23 cellular contexts compared by ENCODE assay signal in the genomic region with DNA sequence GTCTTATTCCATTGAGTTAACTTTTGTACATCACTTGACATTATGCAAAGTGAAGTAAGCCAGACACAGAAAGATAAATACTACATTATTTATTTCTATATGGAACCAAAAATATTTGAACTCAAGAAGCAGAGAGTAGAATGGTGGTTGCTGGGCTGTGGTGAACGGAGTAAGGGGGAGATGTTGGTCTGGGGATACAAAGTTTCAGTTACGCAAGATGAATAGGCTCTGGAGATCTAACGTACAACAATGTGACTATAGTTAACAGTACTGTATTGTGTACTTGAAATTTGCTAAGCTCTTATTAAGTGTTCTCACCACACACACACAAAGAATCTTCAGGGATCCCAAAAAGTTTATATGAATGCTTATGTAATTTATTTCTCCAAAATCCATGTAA.
"Had no signal": no experiment of that assay in that cellular context is flagged by ENCODE, and none has a peak within 500 bp of the region (broad histone marks: within the 10 kb centered on the region; RNA-seq: fewer than 3 reads in every experiment).

No MANE protein-coding gene starts in this region.

- H3K4me3 ChIP-seq: colonic mucosa, coronary artery, dorsolateral prefrontal cortex, esophagus muscularis mucosa, esophagus squamous epithelium, gastrocnemius medialis, gastroesophageal sphincter, heart left ventricle, heart right ventricle had no signal

- H3K4me1 Mint-ChIP-seq: endodermal cell had no signal

- H3K9me3 ChIP-seq: colonic mucosa, esophagus squamous epithelium, gastrocnemius medialis, gastroesophageal sphincter had no signal

- H3K27me3 ChIP-seq: colonic mucosa, dorsolateral prefrontal cortex, esophagus muscularis mucosa, esophagus squamous epithelium, foreskin keratinocyte, gastrocnemius medialis, gastroesophageal sphincter, heart left ventricle, heart right ventricle had no signal

- H3K9me3 Mint-ChIP-seq: dendritic cell treated with granulocyte-macrophage colony-stimulating factor and Interleukin-4, amounts not matched to agents 40 ng/mL and 50 ng/mL, for 4 days; endodermal cell had no signal

- H3K36me3 ChIP-seq: colonic mucosa, esophagus muscularis mucosa, esophagus squamous epithelium, gastrocnemius medialis, gastroesophageal sphincter, heart left ventricle, heart right ventricle had no signal

- H3K4me1 ChIP-seq: colonic mucosa, esophagus muscularis mucosa, esophagus squamous epithelium, foreskin keratinocyte, gastrocnemius medialis, gastroesophageal sphincter, heart left ventricle, heart right ventricle had no signal

- H3K27ac Mint-ChIP-seq: dendritic cell treated with granulocyte-macrophage colony-stimulating factor and Interleukin-4, amounts not matched to agents 40 ng/mL and 50 ng/mL, for 4 days; effector memory CD8-positive, alpha-beta T cell; endodermal cell had no signal

- H3K4me3 Mint-ChIP-seq: dendritic cell treated with granulocyte-macrophage colony-stimulating factor and Interleukin-4, amounts not matched to agents 40 ng/mL and 50 ng/mL, for 4 days; effector memory CD8-positive, alpha-beta T cell; endodermal cell had no signal

- H3K27me3 Mint-ChIP-seq: dendritic cell treated with granulocyte-macrophage colony-stimulating factor and Interleukin-4, amounts not matched to agents 40 ng/mL and 50 ng/mL, for 4 days; effector memory CD8-positive, alpha-beta T cell had no signal

- H3K27ac ChIP-seq: colonic mucosa, coronary artery, dorsolateral prefrontal cortex, epithelial cell of prostate, esophagus muscularis mucosa, esophagus squamous epithelium, foreskin keratinocyte, gastrocnemius medialis, gastroesophageal sphincter, heart left ventricle, heart right ventricle had no signal

- DNase-seq: colonic mucosa; cortex of kidney; dermis blood vessel endothelial cell; dorsolateral prefrontal cortex; effector CD4-positive, alpha-beta T cell; effector CD8-positive, alpha-beta T cell; effector memory CD4-positive, alpha-beta T cell; effector memory CD8-positive, alpha-beta T cell; endodermal cell; erythroblast; esophagus squamous epithelium; foreskin fibroblast; foreskin keratinocyte; gastrocnemius medialis; glutamatergic neuron; head of caudate nucleus; heart left ventricle; heart right ventricle had no signal
